Comparison of ENCODE assay signal across 1 cellular context in the genomic region with DNA sequence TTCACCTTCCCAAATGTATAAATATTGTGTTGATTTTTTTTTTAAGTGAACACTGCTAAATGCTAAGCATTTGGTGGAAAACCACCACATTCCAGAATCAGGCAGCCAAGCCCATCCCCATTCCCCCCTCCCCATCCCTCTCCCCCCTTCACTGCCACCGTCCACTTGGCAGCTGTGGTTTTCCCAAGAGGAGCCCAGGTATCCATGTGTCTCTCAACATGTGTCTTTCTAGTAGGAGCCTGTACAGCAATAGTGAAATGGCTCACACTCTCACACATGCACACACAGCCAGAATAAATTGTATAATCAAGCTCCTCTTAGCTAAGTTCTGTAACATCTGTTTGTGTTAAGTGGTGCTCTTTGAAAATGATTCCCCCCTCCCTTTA.
TF ChIP-seq lines count a peak whose summit lies in the region.

No MANE protein-coding gene starts in this region.

TF ChIP-seq in neural cell, 6 proteins besides CTCF, POLR2A, EP300 and RAD21 (continued from another document):
- TF ChIP-seq, protein P1, sequence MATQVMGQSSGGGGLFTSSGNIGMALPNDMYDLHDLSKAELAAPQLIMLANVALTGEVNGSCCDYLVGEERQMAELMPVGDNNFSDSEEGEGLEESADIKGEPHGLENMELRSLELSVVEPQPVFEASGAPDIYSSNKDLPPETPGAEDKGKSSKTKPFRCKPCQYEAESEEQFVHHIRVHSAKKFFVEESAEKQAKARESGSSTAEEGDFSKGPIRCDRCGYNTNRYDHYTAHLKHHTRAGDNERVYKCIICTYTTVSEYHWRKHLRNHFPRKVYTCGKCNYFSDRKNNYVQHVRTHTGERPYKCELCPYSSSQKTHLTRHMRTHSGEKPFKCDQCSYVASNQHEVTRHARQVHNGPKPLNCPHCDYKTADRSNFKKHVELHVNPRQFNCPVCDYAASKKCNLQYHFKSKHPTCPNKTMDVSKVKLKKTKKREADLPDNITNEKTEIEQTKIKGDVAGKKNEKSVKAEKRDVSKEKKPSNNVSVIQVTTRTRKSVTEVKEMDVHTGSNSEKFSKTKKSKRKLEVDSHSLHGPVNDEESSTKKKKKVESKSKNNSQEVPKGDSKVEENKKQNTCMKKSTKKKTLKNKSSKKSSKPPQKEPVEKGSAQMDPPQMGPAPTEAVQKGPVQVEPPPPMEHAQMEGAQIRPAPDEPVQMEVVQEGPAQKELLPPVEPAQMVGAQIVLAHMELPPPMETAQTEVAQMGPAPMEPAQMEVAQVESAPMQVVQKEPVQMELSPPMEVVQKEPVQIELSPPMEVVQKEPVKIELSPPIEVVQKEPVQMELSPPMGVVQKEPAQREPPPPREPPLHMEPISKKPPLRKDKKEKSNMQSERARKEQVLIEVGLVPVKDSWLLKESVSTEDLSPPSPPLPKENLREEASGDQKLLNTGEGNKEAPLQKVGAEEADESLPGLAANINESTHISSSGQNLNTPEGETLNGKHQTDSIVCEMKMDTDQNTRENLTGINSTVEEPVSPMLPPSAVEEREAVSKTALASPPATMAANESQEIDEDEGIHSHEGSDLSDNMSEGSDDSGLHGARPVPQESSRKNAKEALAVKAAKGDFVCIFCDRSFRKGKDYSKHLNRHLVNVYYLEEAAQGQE (IDR thresholded peaks at IDR 0.05; ENCODE audit: borderline replicate concordance), result no peak
- TF ChIP-seq SMC3 (conservative IDR thresholded peaks at IDR 0.05; ENCODE audit: poor library complexity), result no peak
- no peak for TF ChIP-seq MXI1 (conservative IDR thresholded peaks at IDR 0.05; ENCODE audit: poor library complexity, severe bottlenecking)
